In the genomic region with DNA sequence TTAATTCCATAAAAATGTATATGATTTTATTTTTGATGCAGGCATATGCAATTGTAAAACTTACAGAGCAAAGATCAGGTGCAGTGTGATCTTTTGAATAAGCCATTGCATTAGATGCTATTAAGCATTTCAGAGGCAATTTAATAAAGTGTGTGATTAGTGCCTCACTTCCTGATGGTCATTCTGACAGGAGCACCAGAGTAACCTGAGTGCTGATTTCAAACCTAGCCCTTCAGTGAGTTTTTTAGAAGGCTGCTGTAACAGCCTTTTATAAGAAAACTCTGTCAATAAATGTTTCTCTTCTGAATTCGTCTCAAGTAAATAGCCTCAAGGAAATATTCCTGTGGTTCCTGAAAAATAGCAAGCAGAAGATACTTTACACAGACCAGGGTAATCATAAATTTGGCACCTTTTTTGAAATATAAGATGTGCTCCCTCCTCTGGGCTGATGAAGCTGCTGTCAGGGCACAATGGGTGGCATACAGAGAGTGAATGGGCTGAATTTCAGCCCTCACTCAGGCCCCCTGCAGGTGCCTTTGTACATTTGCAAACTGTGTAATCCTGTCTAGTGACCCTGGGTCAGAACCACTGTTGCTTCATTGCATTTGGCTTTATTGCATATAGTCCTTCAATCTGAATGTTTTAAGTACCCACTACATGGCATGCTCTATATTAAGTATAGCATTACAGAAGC, we compare ENCODE assay signal across 8 cellular contexts.
DNase-seq lines count a peak whose midpoint lies in the region; ATAC-seq, FAIRE-seq and TF ChIP-seq lines count a peak whose summit lies in the region.

No MANE protein-coding gene starts in this region.

- DNase-seq in NCI-H146 (lab: John Stamatoyannopoulos, UW) (peak; percentile 3), NCI-H146 treated with DMSO at 0.1 percent for 48 hours (lab: John Stamatoyannopoulos, UW; ENCODE audit: unreplicated experiment) (no peak), NCI-H345 (lab: John Stamatoyannopoulos, UW) (peak; percentile 42), fibroblast of gingiva (ENCODE audit: low read depth) (peak; percentile 30), KG1 (lab: John Stamatoyannopoulos, UW) (no peak), HTR-8/SVneo (ENCODE audit: insufficient read length, low spot score) (no peak), vagina (ENCODE audit: extremely low spot score in 2 of 2) (no peak)

- no peak for FAIRE-seq in HTR-8/SVneo (lab: Jason Lieb, UNC)

- no peaks in the 10 kb centered on the region for H3K27me3 ChIP-seq in vagina

- peaks cover 40% of the 10 kb centered on the region for H3K4me1 ChIP-seq in vagina

- H3K27ac ChIP-seq in vagina: no peak overlapping the region

- no peaks in the 10 kb centered on the region for H3K36me3 ChIP-seq in vagina

- no peak overlapping the region for H3K4me3 ChIP-seq in vagina

- ATAC-seq in HG02588 (IDR thresholded peaks at IDR 0.05; ENCODE audit: unreplicated experiment): peak; percentile 74

- TF ChIP-seq CTCF in vagina (IDR thresholded peaks at IDR 0.05): no peak

- intact Hi-C loops in vagina (cut with DNase I): no loop called here

- H3K9me3 ChIP-seq in vagina: no peaks in the 10 kb centered on the region

- TF ChIP-seq POLR2A in vagina (IDR thresholded peaks at IDR 0.05): no peak

Comparison
In these comparisons a context has a peak if more than half of its experiments do, and no peak if none do; other contexts are left out.
1. DNase-seq: peak in NCI-H146 (single experiment), NCI-H345 (single experiment) and fibroblast of gingiva (single experiment); none in NCI-H146 treated with DMSO at 0.1 percent for 48 hours (single experiment), KG1 (single experiment), HTR-8/SVneo (single experiment) and vagina (0 of 2).